In genomic region chr16:57809843-57810196, GRCh38 we compare ENCODE assay signal across 8 cellular contexts. TPM values are rescaled to one million over a fixed set of nuclear protein-coding genes. Genes with fewer than 3 reads are reported as not detected.
DNase-seq lines count a peak whose midpoint lies in the region; ATAC-seq and TF ChIP-seq lines count a peak whose summit lies in the region.

No MANE protein-coding gene starts in this region.

- no peaks in the 10 kb centered on the region for H3K9me2 ChIP-seq in PC-3 (replicated peaks; ENCODE audit: low read length)

- no peaks in the 10 kb centered on the region for H3K79me2 ChIP-seq in PC-3 (ENCODE audit: low read length)

- H3K36me3 Mint-ChIP-seq in activated CD4-positive, alpha-beta T cell treated with anti-CD3 and anti-CD28 coated beads for 36 hours (ENCODE audit: low read depth): no peaks in the 10 kb centered on the region

- H3K36me3 ChIP-seq in PC-3 (ENCODE audit: low read depth, low read length) (no peaks in the 10 kb centered on the region), urinary bladder (ENCODE audit: insufficient read depth) (no peaks in the 10 kb centered on the region)

- peaks cover 23% of the 10 kb centered on the region for H3K4me1 Mint-ChIP-seq in activated CD4-positive, alpha-beta T cell treated with anti-CD3 and anti-CD28 coated beads for 36 hours

- H3K9me3 Mint-ChIP-seq in activated CD4-positive, alpha-beta T cell treated with anti-CD3 and anti-CD28 coated beads for 36 hours (ENCODE audit: low read depth): no peaks in the 10 kb centered on the region

- WGBS in right cardiac atrium: 78% methylated on average over 7 of the region's 7 CpGs
- 70% methylated on average over 7 of the region's 7 CpGs for WGBS in urinary bladder

- H3K4me3 ChIP-seq in right cardiac atrium (ENCODE audit: low read length) (no peak overlapping the region), PC-3 (ENCODE audit: low read length) (no peak overlapping the region; the same call in 1 of the 2 replicates), urinary bladder (ENCODE audit: low read depth, low read length) (no peak overlapping the region)

- H3F3A ChIP-seq in PC-3 (ENCODE audit: low read length, unreplicated experiment): no peaks in the 10 kb centered on the region

- no peak for TF ChIP-seq CTCF in PC-3 (conservative IDR thresholded peaks at IDR 0.05; ENCODE audit: low read depth, low read length)

- no peaks in the 10 kb centered on the region for H4K20me1 ChIP-seq in PC-3 (ENCODE audit: low read length)

- H3K4me1 ChIP-seq in right cardiac atrium (ENCODE audit: control insufficient read depth, insufficient read depth, low read length) (peaks cover 6% of the 10 kb centered on the region), PC-3 (ENCODE audit: insufficient read depth, low read length) (peaks cover 52% of the 10 kb centered on the region), urinary bladder (ENCODE audit: insufficient read depth) (no peaks in the 10 kb centered on the region)

- H3K27ac Mint-ChIP-seq in activated CD4-positive, alpha-beta T cell treated with anti-CD3 and anti-CD28 coated beads for 36 hours: no peak overlapping the region

- H3K9me3 ChIP-seq in right cardiac atrium (ENCODE audit: control insufficient read depth, low read length): no peaks in the 10 kb centered on the region
- H3K9me3 ChIP-seq in PC-3 (ENCODE audit: low read length): no peaks in the 10 kb centered on the region

- intact Hi-C loops in right cardiac atrium (cut with DNase I) (no loop called here), left ventricle myocardium superior (cut with micrococcal nuclease) (no loop called here), PC-3 (cut with micrococcal nuclease) (loop anchor here (5.0 to 10.0 kb wide), 2 partner anchors 48 to 195 kb away; partner anchors contain the start of genes USB1 and ZNF319)
- intact Hi-C loops in activated CD4-positive, alpha-beta T cell treated with anti-CD3 and anti-CD28 coated beads for 36 hours (cut with DNase I, micrococcal nuclease): loop anchor here (1.0 to 10.0 kb wide), 4 partner anchors 8 to 213 kb away; partner anchors contain the start of genes KIFC3 (in 1 of the 2), USB1 (in 1 of the 2) and ZNF319 (in 1 of the 2)

- H3K9ac ChIP-seq in PC-3 (ENCODE audit: low read length): peak overlapping the region; percentile 49

- ATAC-seq in right cardiac atrium: no peak
- no peak for ATAC-seq in left ventricle myocardium superior
- ATAC-seq in PC-3: no peak
- ATAC-seq in GM21619 (IDR thresholded peaks at IDR 0.05; ENCODE audit: unreplicated experiment): no peak
- no peak for ATAC-seq in activated CD4-positive, alpha-beta T cell treated with anti-CD3 and anti-CD28 coated beads for 36 hours

- no peak overlapping the region for H3K4me3 Mint-ChIP-seq in activated CD4-positive, alpha-beta T cell treated with anti-CD3 and anti-CD28 coated beads for 36 hours

- peaks cover 15% of the 10 kb centered on the region for H3K27me3 Mint-ChIP-seq in activated CD4-positive, alpha-beta T cell treated with anti-CD3 and anti-CD28 coated beads for 36 hours

- H3K27me3 ChIP-seq in right cardiac atrium (ENCODE audit: control insufficient read depth, insufficient read depth): no peaks in the 10 kb centered on the region
- H3K27me3 ChIP-seq in PC-3 (ENCODE audit: low read length): no peaks in the 10 kb centered on the region

- POLR2A ChIA-PET in PC-3 (lab: Charles Lee; ENCODE audit: unreplicated experiment): no interaction called here
- POLR2A ChIA-PET in activated CD4-positive, alpha-beta T cell treated with anti-CD3 and anti-CD28 coated beads for 36 hours (lab: Charles Lee): interaction anchor here (0.7 kb wide), 1 partner anchor 75 kb away, joined by 3 read pairs; the partner anchor contains the start of gene KATNB1

- TSS peak; percentile 71 for BruUV-seq in PC-3 (replicated peaks; lab: Mats Ljungman, UMichigan)

- H3K27ac ChIP-seq in right cardiac atrium (ENCODE audit: low read length) (peak overlapping the region; percentile 39), PC-3 (ENCODE audit: low read length) (peak overlapping the region; percentile 53), urinary bladder (ENCODE audit: low read depth) (peak overlapping the region; percentile 19)

- CTCF ChIA-PET in PC-3 (lab: Charles Lee): interaction anchor here (0.5 to 1.1 kb wide), 3 partner anchors 50 to 90 kb away, joined by 3 to 4 read pairs (median 4); no protein-coding TSS in a partner anchor
- CTCF ChIA-PET in activated CD4-positive, alpha-beta T cell treated with anti-CD3 and anti-CD28 coated beads for 36 hours (lab: Charles Lee): interaction anchor here (0.7 to 1.4 kb wide), 4 partner anchors 9 to 208 kb away, joined by 3 to 6 read pairs (median 4); no protein-coding TSS in a partner anchor

- H3K4me2 ChIP-seq in PC-3 (ENCODE audit: low read length): peak overlapping the region; percentile 76

- DNase-seq in right cardiac atrium (no peak), left ventricle myocardium superior (no peak), PC-3 (peak; percentile 16), kidney glomerular epithelial cell (lab: John Stamatoyannopoulos, UW) (peak; percentile 50), COR-L47 (lab: John Stamatoyannopoulos, UW) (no peak)
- DNase-seq in activated CD4-positive, alpha-beta T cell treated with anti-CD3 and anti-CD28 coated beads for 36 hours: no peak

- H2AFZ ChIP-seq in PC-3 (ENCODE audit: low read length): no peak overlapping the region

RNA-seq across cellular contexts. Expression of gene KIFC3, which starts 7.5 kb away (rescaled TPM):
- total RNA-seq in right cardiac atrium (10 to 100 TPM; 45.8 to 67.5 (median 50.0) TPM), left ventricle myocardium superior (52.6 TPM), PC-3 (2014; rRNA removed) (32.6 and 42.2 TPM in 2 replicates), urinary bladder (22.7 TPM)
- polyA plus RNA-seq in right cardiac atrium (39.9 TPM), urinary bladder (23.7 TPM)
- total RNA-seq in activated CD4-positive, alpha-beta T cell treated with anti-CD3 and anti-CD28 coated beads for 36 hours: under 1 TPM; 0.32 to 0.66 TPM

Comparison
In these comparisons a context has a peak if more than half of its experiments do, and no peak if none do; other contexts are left out.
1. DNase-seq: peak in PC-3 (single experiment) and kidney glomerular epithelial cell (single experiment); none in right cardiac atrium (0 of 3), left ventricle myocardium superior (single experiment), COR-L47 (single experiment) and activated CD4-positive, alpha-beta T cell treated with anti-CD3 and anti-CD28 coated beads for 36 hours (single experiment).
2. RNA of gene KIFC3, which starts 7.5 kb away (total RNA-seq): 52.6 TPM in left ventricle myocardium superior (single experiment), 45.8 to 67.5 TPM in right cardiac atrium, 32.6 to 42.2 TPM in PC-3 and 22.7 TPM in urinary bladder (single experiment); 0.32 to 0.66 TPM in activated CD4-positive, alpha-beta T cell treated with anti-CD3 and anti-CD28 coated beads for 36 hours; every median in the first group is over 10 times any median in the second.
3. intact Hi-C loops: an anchor here in PC-3 (5.0 to 10.0 kb wide) and activated CD4-positive, alpha-beta T cell treated with anti-CD3 and anti-CD28 coated beads for 36 hours (1.0 to 10.0 kb wide); none called in right cardiac atrium and left ventricle myocardium superior.
4. Peak in every context shown above with its lines, with median percentiles within 50 percentile points of each other: H3K27ac ChIP-seq.